In the genomic region with DNA sequence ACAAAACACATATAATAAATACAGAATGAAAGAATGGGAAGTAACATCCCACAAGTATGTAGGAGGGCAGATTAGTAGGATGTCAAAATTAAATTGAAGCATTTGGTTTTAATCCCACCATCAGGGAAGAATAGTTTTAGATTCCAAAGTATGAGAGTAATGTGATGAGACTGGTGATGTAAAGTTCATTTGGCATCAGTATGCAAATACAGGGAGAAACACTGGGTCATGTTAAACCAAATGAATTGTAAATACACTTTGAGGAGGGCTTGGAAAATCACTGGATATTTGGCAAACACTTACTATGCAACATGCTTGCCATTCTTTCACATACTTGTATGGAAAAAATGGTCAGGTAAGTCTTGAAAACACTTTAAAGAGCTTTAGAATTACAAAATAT, we compare ENCODE assay signal across 16 cellular contexts.
"Had no signal": no experiment of that assay in that cellular context is flagged by ENCODE, and none has a peak within 500 bp of the region (broad histone marks: within the 10 kb centered on the region; RNA-seq: fewer than 3 reads in every experiment).

No MANE protein-coding gene starts in this region.

- H3K27ac ChIP-seq: adrenal gland, neural progenitor cell, tibial artery, WERI-Rb-1 had no signal

- ATAC-seq: naive thymus-derived CD4-positive, alpha-beta T cell; right cardiac atrium had no signal

- DNase-seq: activated CD4-positive, alpha-beta T cell treated with anti-CD3 and anti-CD28 coated beads for 1 hour; activated gamma-delta T cell; adrenal gland; central memory CD4-positive, alpha-beta T cell; endodermal cell; immature natural killer cell; mesenchymal stem cell; naive thymus-derived CD4-positive, alpha-beta T cell; right cardiac atrium; stimulated activated CD4-positive, alpha-beta T cell treated with anti-CD3 and anti-CD28 coated beads, Interleukin-2, amount 100 ng/mL, for 24 hours; stimulated activated naive CD4-positive, alpha-beta T cell treated with Interleukin-2 at 50 U/mL for 16 hours; substantia nigra; T-helper 2 cell; tibial artery; WERI-Rb-1 had no signal

- H3K4me3 ChIP-seq: adrenal gland, neural progenitor cell, tibial artery had no signal

- H3K36me3 ChIP-seq: adrenal gland, neural progenitor cell, tibial artery, WERI-Rb-1 had no signal

- H3K4me1 ChIP-seq: adrenal gland, tibial artery had no signal

- H3K9me3 ChIP-seq: adrenal gland, tibial artery had no signal

- H3K27me3 ChIP-seq: adrenal gland, neural progenitor cell, tibial artery had no signal
